ENCODE assay signal across 11 cellular contexts in genomic region chr3:73765878-73766564, GRCh38.
DNase-seq lines count a peak whose midpoint lies in the region; ATAC-seq and TF ChIP-seq lines count a peak whose summit lies in the region.
"Had no signal": no experiment of that assay in that cellular context is flagged by ENCODE, and none has a peak within 500 bp of the region (broad histone marks: within the 10 kb centered on the region; RNA-seq: fewer than 3 reads in every experiment).

No MANE protein-coding gene starts in this region.

- POLR2A ChIA-PET in AG04450 (lab: Yijun Ruan, JAX), result interaction anchor here (0.7 to 1.5 kb wide), 4 partner anchors 29 to 254 kb away, joined by 3 to 6 read pairs (median 4); no protein-coding TSS in a partner anchor

- no peaks in the 10 kb centered on the region for H3K9me3 ChIP-seq in AG04450 (ENCODE audit: control insufficient read depth, insufficient read depth, low read length)

- CTCF ChIA-PET in AG04450 (lab: Charles Lee), result interaction anchor here (1.2 to 1.8 kb wide), 2 partner anchors 19 to 258 kb away, joined by 4 read pairs; no protein-coding TSS in a partner anchor

- peak overlapping the region; percentile 90 for H3K27ac ChIP-seq in AG04450 (ENCODE audit: low read depth, low read length)

- no peak for DNase-seq in AG04450 (ENCODE audit: low read depth, low spot score)
- peak; percentile 5 for DNase-seq in MV-4-11 (lab: John Stamatoyannopoulos, UW)
- peak; percentile 86 for DNase-seq in fibroblast of gingiva (ENCODE audit: low read depth)
- no peak for DNase-seq in omental fat pad (ENCODE audit: low spot score)
- no peak for DNase-seq in DMS 273 treated with DMSO at 0.1 percent for 48 hours (lab: John Stamatoyannopoulos, UW)
- no peak for DNase-seq in NCI-H446 (lab: John Stamatoyannopoulos, UW)
- DNase-seq: activated T-cell treated with anti-CD3 and anti-CD28 coated beads, Interleukin-2, amount 50 U/mL, for 1 hour; left colon; NCI-H1092 treated with DMSO at 0.1 percent for 48 hours had no signal

- TF ChIP-seq CTCF in AG04450 (IDR thresholded peaks at IDR 0.05; ENCODE audit: low read depth, low read length), result no peak
- TF ChIP-seq CTCF in omental fat pad (IDR thresholded peaks at IDR 0.05), result no peak

- H3K27me3 ChIP-seq in AG04450 (ENCODE audit: control insufficient read depth, insufficient read depth, low read length), result no peaks in the 10 kb centered on the region

- ATAC-seq in omental fat pad (ENCODE audit: low FRiP score) (peak; percentile 62), GM19455 (IDR thresholded peaks at IDR 0.05; ENCODE audit: unreplicated experiment) (no peak), HG03025 (IDR thresholded peaks at IDR 0.05; ENCODE audit: low FRiP score, unreplicated experiment) (no peak)
- ATAC-seq: left colon had no signal

- no peak overlapping the region for H3K4me3 ChIP-seq in AG04450 (ENCODE audit: low read depth, low read length)

Comparison
In these comparisons a context has a peak if more than half of its experiments do, and no peak if none do; other contexts are left out.
1. DNase-seq: peak in MV-4-11 (single experiment) and fibroblast of gingiva (single experiment); none in AG04450 (single experiment), omental fat pad (single experiment), DMS 273 treated with DMSO at 0.1 percent for 48 hours (single experiment) and NCI-H446 (0 of 2).